In the genomic region with DNA sequence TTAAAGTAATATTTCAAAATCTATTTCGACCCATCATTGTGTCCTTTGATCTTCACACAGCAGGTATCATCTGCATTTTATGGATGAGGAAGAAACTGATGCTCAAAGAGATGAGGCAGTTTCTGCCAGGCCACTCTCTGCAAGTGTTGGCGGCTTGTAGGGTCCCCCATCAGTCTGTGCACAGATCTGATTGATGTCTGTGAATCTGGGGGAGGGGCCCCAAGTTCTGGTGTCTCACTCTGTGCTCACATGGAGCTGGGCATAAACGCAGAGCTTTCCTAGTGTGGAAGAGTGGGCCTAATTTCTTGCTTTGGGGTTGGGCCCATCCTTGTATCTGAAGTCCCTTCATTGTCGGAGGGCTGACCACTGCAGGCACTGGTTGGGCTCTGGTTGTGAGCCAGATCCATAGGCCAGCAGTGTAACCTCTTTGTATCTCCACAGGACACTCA, we compare ENCODE assay signal across 8 cellular contexts. TPM values are rescaled to one million over a fixed set of nuclear protein-coding genes. Genes with fewer than 3 reads are reported as not detected.
DNase-seq lines count a peak whose midpoint lies in the region; ATAC-seq lines count a peak whose summit lies in the region.

No MANE protein-coding gene starts in this region.

- no peaks in the 10 kb centered on the region for H3K4me1 ChIP-seq in iPS DF 6.9 (ENCODE audit: control insufficient read depth, insufficient read depth, low read length)
- peaks cover 33% of the 10 kb centered on the region for H3K4me1 ChIP-seq in stomach smooth muscle (ENCODE audit: control insufficient read depth, insufficient read depth, low read length)

- H3K27ac Mint-ChIP-seq in activated T-cell treated with anti-CD3 and anti-CD28 coated beads, Interleukin-2, amount 50 U/mL, for 72 hours: peak overlapping the region; percentile 83

- H3K9me3 ChIP-seq in iPS DF 6.9 (ENCODE audit: control insufficient read depth, insufficient read depth, low read length): no peaks in the 10 kb centered on the region
- H3K9me3 ChIP-seq in stomach smooth muscle (ENCODE audit: control insufficient read depth in 2 of 2, low read length in 2 of 2): no peaks in the 10 kb centered on the region

- peaks cover 63% of the 10 kb centered on the region for H3K4me1 Mint-ChIP-seq in activated T-cell treated with anti-CD3 and anti-CD28 coated beads, Interleukin-2, amount 50 U/mL, for 72 hours (ENCODE audit: low read depth)

- no peaks in the 10 kb centered on the region for H3K9me3 Mint-ChIP-seq in activated T-cell treated with anti-CD3 and anti-CD28 coated beads, Interleukin-2, amount 50 U/mL, for 72 hours

- peak overlapping the region; percentile 29 to 77 for H3K9ac ChIP-seq in stomach smooth muscle (ENCODE audit: low read length in 2 of 2)

- H3K27ac ChIP-seq in iPS DF 6.9 (ENCODE audit: low read length) (no peak overlapping the region), stomach smooth muscle (ENCODE audit: low read length) (no peak overlapping the region)

- peaks cover 9 to 25% of the 10 kb centered on the region in 2 donors for H3K36me3 Mint-ChIP-seq in activated T-cell treated with anti-CD3 and anti-CD28 coated beads, Interleukin-2, amount 50 U/mL, for 72 hours (ENCODE audit: insufficient read depth in 2 of 2)

- peak overlapping the region; percentile 87 to 92 for H3K4me3 Mint-ChIP-seq in activated T-cell treated with anti-CD3 and anti-CD28 coated beads, Interleukin-2, amount 50 U/mL, for 72 hours

- no CpG with 5 or more reads among the region's 4 CpGs for WGBS in iPS DF 6.9 (ENCODE audit: insufficient coverage, insufficient read length)

- peak; percentile 20 for DNase-seq in activated CD4-positive, alpha-beta T cell treated with anti-CD3 and anti-CD28 coated beads for 48 hours
- DNase-seq in activated CD4-positive, alpha-beta T cell treated with anti-CD3 and anti-CD28 coated beads for 4 hours: no peak
- DNase-seq in activated T-cell treated with anti-CD3 and anti-CD28 coated beads, Interleukin-2, amount 50 U/mL, for 72 hours: no peak
- DNase-seq in iPS DF 6.9 (ENCODE audit: low read depth, low spot score) (no peak), islet precursor cell (no peak), NCI-H1092 treated with DMSO at 0.1 percent for 48 hours (lab: John Stamatoyannopoulos, UW) (no peak)

- H3K4me3 ChIP-seq in iPS DF 6.9 (ENCODE audit: low read length): peak overlapping the region; percentile 73; the same call in 1 of the 2 replicates
- H3K4me3 ChIP-seq in stomach smooth muscle (ENCODE audit: low read length in 2 of 2): peak overlapping the region; percentile 70 to 90

- ATAC-seq in activated T-cell treated with anti-CD3 and anti-CD28 coated beads, Interleukin-2, amount 50 U/mL, for 72 hours (replicated peaks in 1 of 2): no peak
- no peak for ATAC-seq in HG03469 (IDR thresholded peaks at IDR 0.05; ENCODE audit: unreplicated experiment)

- H3K36me3 ChIP-seq in iPS DF 6.9 (ENCODE audit: control insufficient read depth, insufficient read depth, low read length): peaks cover 53% of the 10 kb centered on the region
- H3K36me3 ChIP-seq in stomach smooth muscle (ENCODE audit: control insufficient read depth in 2 of 2, insufficient read depth in 2 of 2, low read length in 2 of 2): peaks cover 22 to 34% of the 10 kb centered on the region in 2 donors

- H3K27me3 ChIP-seq in iPS DF 6.9 (ENCODE audit: control insufficient read depth, insufficient read depth, low read length) (no peaks in the 10 kb centered on the region), stomach smooth muscle (ENCODE audit: control insufficient read depth in 1 of 2, insufficient read depth in 2 of 2, low read length in 2 of 2) (no peaks in the 10 kb centered on the region)

- no peaks in the 10 kb centered on the region for H3K27me3 Mint-ChIP-seq in activated T-cell treated with anti-CD3 and anti-CD28 coated beads, Interleukin-2, amount 50 U/mL, for 72 hours (ENCODE audit: low read depth)

RNA-seq across cellular contexts. Expression of a gene that starts 1.6 kb away (rescaled TPM):
- total RNA-seq in activated T-cell treated with anti-CD3 and anti-CD28 coated beads, Interleukin-2, amount 50 U/mL, for 72 hours: 10 to 100 TPM; 55.6 to 56.8 TPM

RNA-seq across cellular contexts. Expression of a gene that starts 2.7 kb away (rescaled TPM):
- 100 to 1,000 TPM; 194 to 256 TPM for total RNA-seq in activated T-cell treated with anti-CD3 and anti-CD28 coated beads, Interleukin-2, amount 50 U/mL, for 72 hours

RNA-seq across cellular contexts. Expression of a gene that starts 13.0 kb away (rescaled TPM):
- 10 to 100 TPM; 41.6 to 47.6 TPM for total RNA-seq in activated T-cell treated with anti-CD3 and anti-CD28 coated beads, Interleukin-2, amount 50 U/mL, for 72 hours

RNA-seq across cellular contexts. Expression of a gene that starts 32.3 kb away (rescaled TPM):
- total RNA-seq in activated T-cell treated with anti-CD3 and anti-CD28 coated beads, Interleukin-2, amount 50 U/mL, for 72 hours: not detected

RNA-seq across cellular contexts. Expression of a gene that starts 38.6 kb away (rescaled TPM):
- 10 to 100 TPM; 44.2 to 46.6 TPM for total RNA-seq in activated T-cell treated with anti-CD3 and anti-CD28 coated beads, Interleukin-2, amount 50 U/mL, for 72 hours
